Comparison of ENCODE assay signal across 11 cellular contexts in the genomic region with DNA sequence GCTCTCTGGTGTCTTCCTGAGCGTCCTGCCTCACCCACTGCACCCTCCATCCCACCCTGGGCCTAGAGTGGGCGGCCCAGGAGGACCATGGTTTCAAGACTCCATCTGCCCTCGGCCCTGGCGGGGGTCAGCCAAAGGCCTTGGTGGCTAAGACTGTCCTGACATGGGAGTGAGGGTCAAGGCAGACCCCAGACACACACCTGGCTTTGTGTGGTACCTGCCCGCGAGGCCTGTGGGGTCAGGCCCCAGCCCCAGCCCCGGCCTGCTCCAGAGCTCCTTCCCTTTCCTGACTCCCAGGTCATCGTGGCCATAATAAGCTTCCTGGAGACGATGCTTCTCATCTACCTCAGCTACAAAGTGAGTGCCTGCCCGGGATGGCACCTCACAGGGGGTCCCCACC. TPM values are rescaled to one million over a fixed set of nuclear protein-coding genes. Genes with fewer than 3 reads are reported as not detected.
"Had no signal": no experiment of that assay in that cellular context is flagged by ENCODE, and none has a peak within 500 bp of the region (broad histone marks: within the 10 kb centered on the region; RNA-seq: fewer than 3 reads in every experiment).

No MANE protein-coding gene starts in this region.

- H3K9me3 ChIP-seq: HAP-1 had no signal

- H2AFZ ChIP-seq: GM23248, GM23338 had no signal

- H3K36me3 ChIP-seq: HAP-1 had no signal

- H3K4me2 ChIP-seq: GM23338 had no signal

- H3K27ac ChIP-seq: GM23248 had no signal

- H3K4me1 ChIP-seq: HAP-1 had no signal

- H3K9ac ChIP-seq: GM23248 had no signal

- H3K4me3 ChIP-seq: GM23248, GM23338, HAP-1 had no signal

- DNase-seq: GM23248, GOT3, H7, H9, HCEC 1CT, HFFc6 had no signal

- ATAC-seq: GM23338, HCT116 had no signal

RNA-seq across cellular contexts. Expression of a gene that starts 54.6 kb away (rescaled TPM):
- total RNA-seq: GM23248, H4, HFFc6 had no signal
- polyA plus RNA-seq: GM23248 had no signal

RNA-seq across cellular contexts. Expression of a gene that starts 57.3 kb away (rescaled TPM):
- total RNA-seq: GM23248, H1, H4, H7, H9, HFFc6 had no signal
- polyA plus RNA-seq: GM23248, GM23338 had no signal
